8 cellular contexts compared by ENCODE assay signal in the genomic region with DNA sequence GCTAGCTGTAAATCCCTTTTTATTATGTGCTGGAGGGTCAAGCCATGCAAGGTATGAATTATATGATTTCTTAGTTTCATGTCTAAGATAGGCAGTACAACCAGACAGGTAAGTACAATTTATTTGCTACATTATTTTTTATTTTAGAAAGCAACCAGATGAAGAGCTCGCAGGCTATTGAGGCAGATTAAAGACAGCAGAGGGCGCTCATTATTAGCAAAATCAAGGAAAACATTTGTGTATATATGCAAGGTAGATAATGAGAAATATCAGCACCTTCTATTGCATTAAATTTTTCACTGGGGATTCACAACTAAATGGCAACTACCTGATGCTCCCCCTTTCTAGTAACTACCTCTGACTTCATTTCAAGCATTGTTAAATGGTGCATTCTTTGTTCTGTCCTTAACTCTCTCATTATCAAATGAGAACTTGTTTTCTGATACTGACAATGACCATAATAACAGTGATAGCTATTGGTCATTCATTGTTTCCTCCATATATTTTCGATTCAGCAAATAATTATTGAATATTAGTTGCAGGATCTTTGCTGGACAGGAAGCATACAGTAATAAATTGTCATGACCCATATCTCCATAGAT. TPM values are rescaled to one million over a fixed set of nuclear protein-coding genes. Genes with fewer than 3 reads are reported as not detected.
DNase-seq lines count a peak whose midpoint lies in the region; ATAC-seq, FAIRE-seq and TF ChIP-seq lines count a peak whose summit lies in the region.

No MANE protein-coding gene starts in this region.

- no peak overlapping the region for H3K27ac Mint-ChIP-seq in activated CD4-positive, alpha-beta T cell treated with anti-CD3 and anti-CD28 coated beads for 36 hours

- H3K27me3 ChIP-seq in NT2/D1 (ENCODE audit: insufficient read depth, insufficient read length) = no peaks in the 10 kb centered on the region
- H3K27me3 ChIP-seq in prostate gland (replicated peaks; ENCODE audit: insufficient read depth) = no peaks in the 10 kb centered on the region

- CTCF ChIA-PET in activated CD4-positive, alpha-beta T cell treated with anti-CD3 and anti-CD28 coated beads for 36 hours (lab: Charles Lee) = interaction anchor here (0.6 to 0.9 kb wide), 3 partner anchors 32 to 217 kb away, joined by 3 read pairs; no protein-coding TSS in a partner anchor

- H3K9me3 Mint-ChIP-seq in activated CD4-positive, alpha-beta T cell treated with anti-CD3 and anti-CD28 coated beads for 36 hours (ENCODE audit: low read depth) = no peaks in the 10 kb centered on the region

- peaks cover 5% of the 10 kb centered on the region for H3K27me3 Mint-ChIP-seq in activated CD4-positive, alpha-beta T cell treated with anti-CD3 and anti-CD28 coated beads for 36 hours

- POLR2A ChIA-PET in activated CD4-positive, alpha-beta T cell treated with anti-CD3 and anti-CD28 coated beads for 36 hours (lab: Charles Lee) = no interaction called here

- H3K4me1 ChIP-seq in NT2/D1 (ENCODE audit: insufficient read depth, insufficient read length) = no peaks in the 10 kb centered on the region
- H3K4me1 ChIP-seq in prostate gland (replicated peaks) = no peaks in the 10 kb centered on the region

- H3K36me3 ChIP-seq in NT2/D1 (ENCODE audit: insufficient read depth, insufficient read length, low read length) (no peaks in the 10 kb centered on the region), prostate gland (no peaks in the 10 kb centered on the region)

- DNase-seq in H54 (ENCODE audit: insufficient read length, low spot score) (no peak), NT2/D1 (ENCODE audit: low read depth, low spot score) (peak; percentile 20), epithelial cell of prostate (ENCODE audit: low read depth, low spot score) (no peak), prostate gland (ENCODE audit: low spot score) (peak; percentile 51), NK-92 (lab: John Stamatoyannopoulos, UW; ENCODE audit: unreplicated experiment) (no peak)
- DNase-seq in activated CD4-positive, alpha-beta T cell treated with anti-CD3 and anti-CD28 coated beads for 36 hours = no peak
- DNase-seq in stimulated activated naive CD8-positive, alpha-beta T cell treated with anti-CD3 and anti-CD28 coated beads, Interleukin-15, Interleukin-2, amounts not matched to agents 100 U/mL and 50 U/mL, for 24 hours = no peak

- H3K36me3 Mint-ChIP-seq in activated CD4-positive, alpha-beta T cell treated with anti-CD3 and anti-CD28 coated beads for 36 hours (ENCODE audit: low read depth) = no peaks in the 10 kb centered on the region

- no peaks in the 10 kb centered on the region for H3K4me1 Mint-ChIP-seq in activated CD4-positive, alpha-beta T cell treated with anti-CD3 and anti-CD28 coated beads for 36 hours

- 16% methylated on average over 3 of the region's 3 CpGs for WGBS in prostate gland

- H3K27ac ChIP-seq in 22Rv1 (no peak overlapping the region), epithelial cell of prostate (peak overlapping the region; percentile 47), prostate gland (no peak overlapping the region)

- intact Hi-C loops in prostate gland (cut with DNase I) = no loop called here
- intact Hi-C loops in activated CD4-positive, alpha-beta T cell treated with anti-CD3 and anti-CD28 coated beads for 36 hours (cut with DNase I, micrococcal nuclease) = loop anchor here in 1 of 2 experiments (1.0 kb wide), 1 partner anchor 844 kb away; no protein-coding TSS in a partner anchor

- no peak overlapping the region for H3K4me3 Mint-ChIP-seq in activated CD4-positive, alpha-beta T cell treated with anti-CD3 and anti-CD28 coated beads for 36 hours

- H3K4me3 ChIP-seq in NT2/D1 (ENCODE audit: insufficient read length, low read depth) = no peak overlapping the region
- H3K4me3 ChIP-seq in prostate gland = no peak overlapping the region

- H3K9ac ChIP-seq in NT2/D1 (ENCODE audit: insufficient read length, low read depth) = no peak overlapping the region

- TF ChIP-seq CTCF in 22Rv1 (IDR thresholded peaks at IDR 0.05) (peak; percentile 65), prostate gland (IDR thresholded peaks at IDR 0.05) (peak in 3 of 4 experiments; percentile 57 to 76 (median 66))

- no peaks in the 10 kb centered on the region for H3K9me3 ChIP-seq in NT2/D1 (ENCODE audit: insufficient read depth, low read length)
- no peaks in the 10 kb centered on the region for H3K9me3 ChIP-seq in prostate gland

- TF ChIP-seq POLR2A in H54 (IDR thresholded peaks at IDR 0.05; ENCODE audit: low read depth, low read length) = no peak
- TF ChIP-seq POLR2A in prostate gland (IDR thresholded peaks at IDR 0.05) = no peak

- no peak for ATAC-seq in activated CD4-positive, alpha-beta T cell treated with anti-CD3 and anti-CD28 coated beads for 36 hours
- ATAC-seq in stimulated activated naive CD8-positive, alpha-beta T cell treated with anti-CD3 and anti-CD28 coated beads, Interleukin-15, Interleukin-2, amounts not matched to agents 100 U/mL and 50 U/mL, for 24 hours = no peak

- FAIRE-seq in H54 (lab: Jason Lieb, UNC) = peak; percentile 91

RNA-seq across cellular contexts. Expression of gene SCGB3A2, which starts 8.6 kb away (rescaled TPM):
- total RNA-seq in prostate gland = not detected
- total RNA-seq in activated CD4-positive, alpha-beta T cell treated with anti-CD3 and anti-CD28 coated beads for 36 hours = not detected

RNA-seq across cellular contexts. Expression of gene C5orf46, which starts 19.2 kb away (rescaled TPM):
- total RNA-seq in prostate gland = under 1 TPM in 1 of 2 donors, not detected in 1; 0.59 TPM
- total RNA-seq in activated CD4-positive, alpha-beta T cell treated with anti-CD3 and anti-CD28 coated beads for 36 hours = not detected

RNA-seq across cellular contexts. Expression of gene SPINK1, which starts 55.7 kb away (rescaled TPM):
- 1 to 10 TPM in 1 of 2 donors, not detected in 1; 3.7 TPM for total RNA-seq in prostate gland
- total RNA-seq in activated CD4-positive, alpha-beta T cell treated with anti-CD3 and anti-CD28 coated beads for 36 hours = not detected

Comparison
In these comparisons a context has a peak if more than half of its experiments do, and no peak if none do; other contexts are left out.
1. DNase-seq: peak in NT2/D1 (single experiment) and prostate gland (single experiment); none in H54 (single experiment), epithelial cell of prostate (single experiment), NK-92 (single experiment), activated CD4-positive, alpha-beta T cell treated with anti-CD3 and anti-CD28 coated beads for 36 hours (single experiment) and stimulated activated naive CD8-positive, alpha-beta T cell treated with anti-CD3 and anti-CD28 coated beads, Interleukin-15, Interleukin-2, amounts not matched to agents 100 U/mL and 50 U/mL, for 24 hours (single experiment).